Comparison of ENCODE assay signal across 8 cellular contexts in the genomic region with DNA sequence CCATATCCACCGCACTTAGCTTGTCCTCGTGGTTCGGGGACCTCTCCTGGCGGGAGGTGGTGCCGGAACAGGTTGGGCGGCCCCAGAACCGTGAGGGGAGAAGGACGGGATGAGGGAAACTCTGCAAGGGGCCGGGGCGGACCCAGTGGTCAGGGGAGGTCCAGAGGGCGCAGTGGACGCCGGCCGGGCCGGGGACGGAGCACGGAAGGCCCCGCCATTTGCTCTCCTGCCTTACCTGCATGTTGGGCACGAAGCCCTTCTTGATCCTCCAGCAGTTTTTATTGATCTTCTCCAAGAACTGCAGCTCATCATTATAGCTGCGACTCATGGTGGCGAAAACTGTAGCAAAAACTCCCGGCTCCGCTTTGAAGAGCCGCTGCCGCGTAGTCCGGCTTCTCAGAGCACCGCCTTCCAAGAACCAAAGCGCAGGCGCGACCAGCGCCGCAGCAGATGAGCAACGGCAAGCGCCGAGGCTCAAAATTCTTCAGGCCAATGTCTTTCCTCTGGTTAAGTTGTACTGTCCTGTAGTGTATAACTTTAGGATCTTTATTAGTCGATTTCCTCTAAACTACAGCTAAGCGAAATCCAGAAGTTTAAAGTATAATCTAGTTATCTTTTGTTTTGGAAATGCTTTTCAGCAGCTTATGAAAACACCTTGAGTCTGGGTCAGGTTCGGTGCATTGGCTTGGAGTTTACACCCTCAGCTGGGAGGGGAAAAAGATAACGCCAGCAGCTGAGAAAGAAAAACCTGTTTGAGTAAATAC. TPM values are rescaled to one million over a fixed set of nuclear protein-coding genes. Genes with fewer than 3 reads are reported as not detected.
DNase-seq lines count a peak whose midpoint lies in the region; ATAC-seq lines count a peak whose summit lies in the region.

A gene (minus strand): TSS at position 419 of the 764 bp plus-strand sequence. CDS start 91 bp downstream, at position 328.

- H3K27ac Mint-ChIP-seq in activated CD4-positive, alpha-beta memory T cell treated with anti-CD3 and anti-CD28 coated beads for 36 hours, result peak within 1 kb of the TSS; percentile 90

- intact Hi-C loops in activated CD4-positive, alpha-beta memory T cell treated with anti-CD3 and anti-CD28 coated beads for 36 hours (cut with micrococcal nuclease), result loop anchor here (1.0 kb wide), 1 partner anchor 61 kb away; no protein-coding TSS in a partner anchor

- H3K36me3 Mint-ChIP-seq in activated CD4-positive, alpha-beta memory T cell treated with anti-CD3 and anti-CD28 coated beads for 36 hours, result peaks cover 21% of the 10 kb centered on the region

- peaks cover 2% of the 10 kb centered on the region for H3K27me3 Mint-ChIP-seq in activated CD4-positive, alpha-beta memory T cell treated with anti-CD3 and anti-CD28 coated beads for 36 hours

- DNase-seq in A172 (ENCODE audit: low spot score) (peak; percentile 64), NCI-H82 (lab: John Stamatoyannopoulos, UW) (peak; percentile 90), dermis microvascular lymphatic vessel endothelial cell (ENCODE audit: low read depth in 2 of 2) (peak; percentile 89 to 95), left lobe of liver (ENCODE audit: low spot score) (peak; percentile 94)
- DNase-seq in activated CD4-positive, alpha-beta memory T cell treated with anti-CD3 and anti-CD28 coated beads for 36 hours, result peak; percentile 95
- peak; percentile 90 for DNase-seq in stimulated activated CD4-positive, alpha-beta T cell treated with anti-CD3 and anti-CD28 coated beads, Interleukin-1b, Interleukin-23, amount 100 ng/mL, for 48 hours

- H3K4me3 Mint-ChIP-seq in activated CD4-positive, alpha-beta memory T cell treated with anti-CD3 and anti-CD28 coated beads for 36 hours, result peak within 1 kb of the TSS; percentile 94

- POLR2A ChIA-PET in activated CD4-positive, alpha-beta memory T cell treated with anti-CD3 and anti-CD28 coated beads for 36 hours (lab: Charles Lee), result interaction anchor here (0.6 to 2.1 kb wide), 7 partner anchors 12 to 222 kb away, joined by 3 to 22 read pairs (median 3); a partner anchor contains a TSS

- peak; percentile 65 for ATAC-seq in GM18520 (IDR thresholded peaks at IDR 0.05; ENCODE audit: unreplicated experiment)
- ATAC-seq in HG03442 (IDR thresholded peaks at IDR 0.05; ENCODE audit: unreplicated experiment), result peak; percentile 52
- ATAC-seq in left lobe of liver, result peak; percentile 88

- peaks cover 51% of the 10 kb centered on the region for H3K4me1 Mint-ChIP-seq in activated CD4-positive, alpha-beta memory T cell treated with anti-CD3 and anti-CD28 coated beads for 36 hours (ENCODE audit: low read depth)

- no peaks in the 10 kb centered on the region for H3K9me3 Mint-ChIP-seq in activated CD4-positive, alpha-beta memory T cell treated with anti-CD3 and anti-CD28 coated beads for 36 hours

- CTCF ChIA-PET in activated CD4-positive, alpha-beta memory T cell treated with anti-CD3 and anti-CD28 coated beads for 36 hours (lab: Charles Lee), result interaction anchor here (0.6 to 2.9 kb wide), 8 partner anchors 22 to 146 kb away, joined by 3 to 33 read pairs (median 3); a partner anchor contains a TSS

RNA-seq across cellular contexts. Expression of the gene that starts here (rescaled TPM):
- total RNA-seq in A172 (2014; rRNA removed; shearing (Covaris generic)), result 107 and 109 TPM in 2 replicates
- total RNA-seq in activated CD4-positive, alpha-beta memory T cell treated with anti-CD3 and anti-CD28 coated beads for 36 hours, result 10 to 100 TPM; 87.0 to 87.7 TPM
- total RNA-seq in dermis microvascular lymphatic vessel endothelial cell (127 and 129 TPM in 2 replicates), left lobe of liver (44.5 TPM)

Comparison
In these comparisons a context has a peak if more than half of its experiments do, and no peak if none do; other contexts are left out.
1. Peak in every context shown above with its lines: DNase-seq and ATAC-seq.